In the genomic region with DNA sequence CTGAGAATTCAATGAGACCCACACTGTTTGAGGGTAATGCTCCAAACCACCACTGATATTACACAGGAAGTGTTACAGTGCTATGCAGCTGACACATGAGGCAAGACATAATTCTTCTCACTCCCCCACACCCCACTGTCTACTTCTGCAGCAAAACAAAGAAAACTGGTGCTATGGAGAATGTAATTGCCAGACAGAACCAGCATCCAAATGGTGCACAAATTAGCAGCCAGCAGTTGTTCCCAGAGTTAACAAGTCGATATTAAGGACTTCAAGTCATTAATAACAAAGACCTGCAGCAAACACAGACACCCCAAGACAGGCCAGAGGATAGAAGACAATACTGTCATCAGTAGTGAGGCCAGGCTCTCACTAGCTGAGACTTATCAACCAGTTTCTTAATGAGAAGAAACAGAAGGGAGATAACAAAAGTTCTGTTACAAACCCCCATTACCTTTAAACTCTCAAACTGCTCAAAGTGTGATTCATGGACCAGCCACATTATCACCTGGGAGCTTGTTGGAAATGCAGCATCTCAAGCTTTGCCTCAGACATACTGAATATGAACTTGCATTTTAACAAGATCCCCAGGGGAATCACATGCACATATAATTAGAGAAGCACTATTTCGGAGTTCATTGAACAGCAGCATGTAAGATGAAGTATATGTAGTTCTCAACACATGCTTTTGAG, we compare ENCODE assay signal across 14 cellular contexts. TPM values are rescaled to one million over a fixed set of nuclear protein-coding genes. Genes with fewer than 3 reads are reported as not detected.
A peak's percentile ranks its signal among the peaks of the same experiment; 100 is the strongest.
DNase-seq lines count a peak whose midpoint lies in the region; ATAC-seq, FAIRE-seq and TF ChIP-seq lines count a peak whose summit lies in the region.
"Had no signal": no experiment of that assay in that cellular context is flagged by ENCODE, and none has a peak within 500 bp of the region (broad histone marks: within the 10 kb centered on the region; RNA-seq: fewer than 3 reads in every experiment).

No MANE protein-coding gene starts in this region.

- H3K4me1 Mint-ChIP-seq in CD8-positive, alpha-beta memory T cell: peaks cover 9 to 11% (median 11%) of the 10 kb centered on the region in 3 donors
- H3K4me1 Mint-ChIP-seq in T-helper 17 cell: peaks cover 4% of the 10 kb centered on the region
- H3K4me1 Mint-ChIP-seq in activated T-helper 1 cell treated with anti-CD3 and anti-CD28 coated beads, Interleukin-12 subunit alpha, Interleukin-12 subunit beta, Interleukin-2, Interleukin-4 antibody, amounts not matched to agents 30 ng/mL and 10 ng/mL and 1 ng/mL, durations not matched to agents 14 hours and 24 hours and 36 hours (ENCODE audit: low read depth): no peaks in the 10 kb centered on the region

- no peak for FAIRE-seq in HTR-8/SVneo (lab: Jason Lieb, UNC)

- H3K27me3 Mint-ChIP-seq in CD8-positive, alpha-beta memory T cell: peaks cover 0 to 1% of the 10 kb centered on the region in 2 donors
- H3K27me3 Mint-ChIP-seq in T-helper 17 cell: peaks cover 6% of the 10 kb centered on the region
- H3K27me3 Mint-ChIP-seq in activated T-helper 1 cell treated with anti-CD3 and anti-CD28 coated beads, Interleukin-12 subunit alpha, Interleukin-12 subunit beta, Interleukin-2, Interleukin-4 antibody, amounts not matched to agents 30 ng/mL and 10 ng/mL and 1 ng/mL, durations not matched to agents 14 hours and 24 hours and 36 hours (ENCODE audit: insufficient read depth): no peaks in the 10 kb centered on the region
- H3K27me3 Mint-ChIP-seq: CD4-positive, CD25-positive, alpha-beta regulatory T cell had no signal

- DNase-seq in CD8-positive, alpha-beta memory T cell: peak in 2 of 5 donors; percentile 0 to 10
- peak; percentile 41 for DNase-seq in HTR-8/SVneo (ENCODE audit: insufficient read length, low spot score)
- DNase-seq in T-helper 17 cell: no peak
- DNase-seq in lower lobe of right lung: no peak
- no peak for DNase-seq in occipital lobe (lab: John Stamatoyannopoulos, UW)
- no peak for DNase-seq in activated T-helper 1 cell treated with anti-CD3 and anti-CD28 coated beads, Interleukin-12 subunit alpha, Interleukin-12 subunit beta, Interleukin-2, Interleukin-4 antibody, amounts not matched to agents 30 ng/mL and 10 ng/mL and 1 ng/mL, durations not matched to agents 14 hours and 24 hours and 36 hours (ENCODE audit: low spot score)
- DNase-seq in kidney tubule cell (ENCODE audit: low spot score): no peak
- DNase-seq: activated CD8-positive, alpha-beta memory T cell treated with anti-CD3 and anti-CD28 coated beads, Interleukin-2, amount 50 U/mL, for 48 hours; H7; MG63; NCI-H748 treated with DMSO at 0.1 percent for 48 hours had no signal

- H3K36me3 Mint-ChIP-seq in CD8-positive, alpha-beta memory T cell: no peaks in the 10 kb centered on the region
- H3K36me3 Mint-ChIP-seq in T-helper 17 cell (ENCODE audit: low read depth): no peaks in the 10 kb centered on the region
- no peaks in the 10 kb centered on the region for H3K36me3 Mint-ChIP-seq in activated T-helper 1 cell treated with anti-CD3 and anti-CD28 coated beads, Interleukin-12 subunit alpha, Interleukin-12 subunit beta, Interleukin-2, Interleukin-4 antibody, amounts not matched to agents 30 ng/mL and 10 ng/mL and 1 ng/mL, durations not matched to agents 14 hours and 24 hours and 36 hours (ENCODE audit: low read depth)
- H3K36me3 Mint-ChIP-seq: CD4-positive, CD25-positive, alpha-beta regulatory T cell had no signal

- CTCF ChIA-PET in CD8-positive, alpha-beta memory T cell (lab: Charles Lee): no interaction called here

- no peak overlapping the region for H3K4me3 ChIP-seq in CD8-positive, alpha-beta memory T cell (ENCODE audit: low read length)
- no peak overlapping the region for H3K4me3 ChIP-seq in lower lobe of right lung
- H3K4me3 ChIP-seq: ascending aorta, MG63 had no signal

- ATAC-seq in T-helper 17 cell (peak; percentile 41), lower lobe of right lung (peak; percentile 59 to 68), GM21381 (IDR thresholded peaks at IDR 0.05; ENCODE audit: unreplicated experiment) (no peak)

- H3K27ac ChIP-seq in CD8-positive, alpha-beta memory T cell (ENCODE audit: low read depth, low read length): no peak overlapping the region
- H3K27ac ChIP-seq in lower lobe of right lung: no peak overlapping the region
- H3K27ac ChIP-seq: ascending aorta had no signal

- H3K4me3 Mint-ChIP-seq in CD8-positive, alpha-beta memory T cell: peak overlapping the region in 2 of 7 donors; percentile 0 to 34
- H3K4me3 Mint-ChIP-seq in T-helper 17 cell: no peak overlapping the region
- H3K4me3 Mint-ChIP-seq in activated T-helper 1 cell treated with anti-CD3 and anti-CD28 coated beads, Interleukin-12 subunit alpha, Interleukin-12 subunit beta, Interleukin-2, Interleukin-4 antibody, amounts not matched to agents 30 ng/mL and 10 ng/mL and 1 ng/mL, durations not matched to agents 14 hours and 24 hours and 36 hours: no peak overlapping the region

- H3K9me3 Mint-ChIP-seq in CD8-positive, alpha-beta memory T cell: no peaks in the 10 kb centered on the region
- H3K9me3 Mint-ChIP-seq in activated T-helper 1 cell treated with anti-CD3 and anti-CD28 coated beads, Interleukin-12 subunit alpha, Interleukin-12 subunit beta, Interleukin-2, Interleukin-4 antibody, amounts not matched to agents 30 ng/mL and 10 ng/mL and 1 ng/mL, durations not matched to agents 14 hours and 24 hours and 36 hours: no peaks in the 10 kb centered on the region

- H3K27me3 ChIP-seq in CD8-positive, alpha-beta memory T cell (ENCODE audit: insufficient read depth, low read length, poor library complexity, severe bottlenecking): no peaks in the 10 kb centered on the region
- H3K27me3 ChIP-seq in lower lobe of right lung (ENCODE audit: low read depth): no peaks in the 10 kb centered on the region
- H3K27me3 ChIP-seq: ascending aorta, MG63 had no signal

- no peaks in the 10 kb centered on the region for H3K9me3 ChIP-seq in CD8-positive, alpha-beta memory T cell (ENCODE audit: low read length)
- H3K9me3 ChIP-seq in T-helper 17 cell (ENCODE audit: control insufficient read depth, low read length, poor library complexity, severe bottlenecking) (no peaks in the 10 kb centered on the region), lower lobe of right lung (no peaks in the 10 kb centered on the region)
- H3K9me3 ChIP-seq: ascending aorta, MG63 had no signal

- no peaks in the 10 kb centered on the region for H3K36me3 ChIP-seq in CD8-positive, alpha-beta memory T cell (ENCODE audit: insufficient read depth, low read length)
- no peaks in the 10 kb centered on the region for H3K36me3 ChIP-seq in lower lobe of right lung
- H3K36me3 ChIP-seq: ascending aorta, MG63 had no signal

- intact Hi-C loops in lower lobe of right lung (cut with DNase I): no loop called here
- intact Hi-C loops in activated T-helper 1 cell treated with anti-CD3 and anti-CD28 coated beads, Interleukin-12 subunit alpha, Interleukin-12 subunit beta, Interleukin-2, Interleukin-4 antibody, amounts not matched to agents 30 ng/mL and 10 ng/mL and 1 ng/mL, durations not matched to agents 14 hours and 24 hours and 36 hours (cut with micrococcal nuclease): no loop called here

- TF ChIP-seq CTCF in lower lobe of right lung (IDR thresholded peaks at IDR 0.05): no peak

- H3K27ac Mint-ChIP-seq in CD8-positive, alpha-beta memory T cell: peak overlapping the region in 6 of 8 donors; percentile 0 to 82 (median 61)
- no peak overlapping the region for H3K27ac Mint-ChIP-seq in T-helper 17 cell
- no peak overlapping the region for H3K27ac Mint-ChIP-seq in activated T-helper 1 cell treated with anti-CD3 and anti-CD28 coated beads, Interleukin-12 subunit alpha, Interleukin-12 subunit beta, Interleukin-2, Interleukin-4 antibody, amounts not matched to agents 30 ng/mL and 10 ng/mL and 1 ng/mL, durations not matched to agents 14 hours and 24 hours and 36 hours
- H3K27ac Mint-ChIP-seq: CD4-positive, CD25-positive, alpha-beta regulatory T cell had no signal

- POLR2A ChIA-PET in CD8-positive, alpha-beta memory T cell (lab: Charles Lee): no interaction called here

- H3K4me1 ChIP-seq in CD8-positive, alpha-beta memory T cell (ENCODE audit: insufficient read depth, low read length): peaks cover 11% of the 10 kb centered on the region
- H3K4me1 ChIP-seq in lower lobe of right lung: peaks cover 14% of the 10 kb centered on the region
- H3K4me1 ChIP-seq: ascending aorta had no signal

RNA-seq across cellular contexts. Expression of a gene that starts 58.7 kb away (rescaled TPM):
- 10 to 100 TPM; 17.4 to 18.6 TPM for total RNA-seq in CD8-positive, alpha-beta memory T cell
- 8.7 TPM for polyA plus RNA-seq in CD8-positive, alpha-beta memory T cell
- total RNA-seq in T-helper 17 cell (10 to 100 TPM; 27.0 to 41.6 TPM), lower lobe of right lung (153 TPM), occipital lobe (19.3 TPM)
- 29.0 and 31.5 TPM in 2 replicates for total RNA-seq in activated T-helper 1 cell treated with anti-CD3 and anti-CD28 coated beads, Interleukin-12 subunit alpha, Interleukin-12 subunit beta, Interleukin-2, Interleukin-4 antibody, amounts not matched to agents 30 ng/mL and 10 ng/mL and 1 ng/mL, durations not matched to agents 14 hours and 24 hours and 36 hours

Comparison
In these comparisons a context has a peak if more than half of its experiments do, and no peak if none do; other contexts are left out.
1. H3K27ac Mint-ChIP-seq: peak in CD8-positive, alpha-beta memory T cell (6 of 8); none in T-helper 17 cell (single experiment) and activated T-helper 1 cell treated with anti-CD3 and anti-CD28 coated beads, Interleukin-12 subunit alpha, Interleukin-12 subunit beta, Interleukin-2, Interleukin-4 antibody, amounts not matched to agents 30 ng/mL and 10 ng/mL and 1 ng/mL, durations not matched to agents 14 hours and 24 hours and 36 hours (single experiment).